Comparison of ENCODE assay signal across 8 cellular contexts in the genomic region with DNA sequence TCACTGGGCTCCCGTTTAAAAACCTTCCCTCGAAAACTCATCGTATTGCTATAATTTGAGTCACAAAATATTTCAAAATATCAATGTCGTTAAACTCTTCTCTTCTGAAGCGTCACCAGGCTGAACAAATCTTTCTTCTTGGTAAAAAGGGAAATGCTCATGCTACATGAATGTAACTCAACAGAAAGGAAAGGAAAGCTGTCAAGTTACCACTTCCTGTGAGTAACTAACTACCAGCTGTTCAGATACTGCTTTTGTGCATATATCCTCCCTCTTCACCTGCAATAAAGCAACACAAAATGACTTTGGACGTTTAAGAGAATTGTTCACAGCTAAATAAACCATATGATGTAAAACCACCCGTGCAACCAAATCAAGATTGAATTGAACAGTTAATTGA.
DNase-seq lines count a peak whose midpoint lies in the region; ATAC-seq, FAIRE-seq and TF ChIP-seq lines count a peak whose summit lies in the region.

No MANE protein-coding gene starts in this region.

- ATAC-seq in GM18511 (IDR thresholded peaks at IDR 0.05; ENCODE audit: unreplicated experiment) (peak; percentile 77), HG02571 (IDR thresholded peaks at IDR 0.05; ENCODE audit: unreplicated experiment) (peak; percentile 68)

- no peak for TF ChIP-seq CTCF in NB4 (IDR thresholded peaks at IDR 0.05; ENCODE audit: low read depth, low read length)

- no peak for FAIRE-seq in small intestine (lab: Jason Lieb, UNC)

- peaks cover 0 to 3% of the 10 kb centered on the region in 2 donors for H3K4me1 ChIP-seq in small intestine (ENCODE audit: control insufficient read depth in 2 of 2, insufficient read depth in 1 of 2, low read depth in 1 of 2, low read length in 1 of 2)

- H3K27me3 ChIP-seq in small intestine (ENCODE audit: control insufficient read depth in 2 of 2, insufficient read depth in 2 of 2, low read length in 2 of 2): no peaks in the 10 kb centered on the region

- no peak for TF ChIP-seq POLR2A in NB4 (IDR thresholded peaks at IDR 0.05; ENCODE audit: extremely low read depth, insufficient read length)

- H3K36me3 ChIP-seq in small intestine (ENCODE audit: control insufficient read depth in 2 of 2, insufficient read depth in 2 of 2, low read length in 2 of 2): no peaks in the 10 kb centered on the region

- no peaks in the 10 kb centered on the region for H3K9me3 ChIP-seq in small intestine (ENCODE audit: control insufficient read depth, low read depth)

- H3K4me3 ChIP-seq in NB4 (ENCODE audit: low read depth, low read length) (peak overlapping the region; percentile 52), small intestine (ENCODE audit: low read depth in 1 of 2, low read length in 2 of 2) (peak overlapping the region in 1 of 2 donors; percentile 7)

- WGBS in small intestine, 3 donors: 37 to 69% (median 58%) methylated on average over 7 of the region's 7 CpGs

- DNase-seq in NB4 (ENCODE audit: low read depth): peak; percentile 89
- peak; percentile 47 for DNase-seq in small intestine
- no peak for DNase-seq in iPS-NIHi11 (ENCODE audit: low spot score)
- DNase-seq in AG08396 (ENCODE audit: low spot score): no peak
- no peak for DNase-seq in pons (ENCODE audit: low spot score)

- peak overlapping the region; percentile 19 for H3K27ac ChIP-seq in cingulate gyrus (ENCODE audit: low read depth, low read length)
- peak overlapping the region; percentile 20 to 27 for H3K27ac ChIP-seq in small intestine (ENCODE audit: low read depth in 1 of 2, low read length in 1 of 2)

Comparison
In these comparisons a context has a peak if more than half of its experiments do, and no peak if none do; other contexts are left out.
1. DNase-seq: peak in NB4 (single experiment) and small intestine (single experiment); none in iPS-NIHi11 (single experiment), AG08396 (single experiment) and pons (single experiment).